21 cellular contexts compared by ENCODE assay signal in genomic region chr16:4354512-4355409, GRCh38. TPM values are rescaled to one million over a fixed set of nuclear protein-coding genes. Genes with fewer than 3 reads are reported as not detected.
A peak's percentile ranks its signal among the peaks of the same experiment; 100 is the strongest.
DNase-seq lines count a peak whose midpoint lies in the region; ATAC-seq and TF ChIP-seq lines count a peak whose summit lies in the region.
"Had no signal": no experiment of that assay in that cellular context is flagged by ENCODE, and none has a peak within 500 bp of the region (broad histone marks: within the 10 kb centered on the region; RNA-seq: fewer than 3 reads in every experiment).

No MANE protein-coding gene starts in this region.

- H3K9me3 Mint-ChIP-seq in activated naive CD4-positive, alpha-beta T cell treated with anti-CD3 and anti-CD28 coated beads for 36 hours: no peaks in the 10 kb centered on the region
- no peaks in the 10 kb centered on the region for H3K9me3 Mint-ChIP-seq in endodermal cell
- no peaks in the 10 kb centered on the region for H3K9me3 Mint-ChIP-seq in stimulated activated naive B cell treated with anti-CD40 and anti-IgM and Interleukin-4, amounts not matched to agents 10 μg/mL and 1 μg/mL and 100 μg/mL, for 72 hours
- H3K9me3 Mint-ChIP-seq: IgD-negative memory B cell had no signal

- intact Hi-C loops in activated naive CD4-positive, alpha-beta T cell treated with anti-CD3 and anti-CD28 coated beads for 36 hours (cut with micrococcal nuclease): loop anchor here (5.0 to 10.0 kb wide), 3 partner anchors 183 to 603 kb away; partner anchors contain the start of genes CDIP1, SEC14L5 and UBALD1

- H3K27me3 ChIP-seq in endodermal cell (ENCODE audit: control insufficient read depth, insufficient read depth, low read length, poor library complexity, severe bottlenecking): no peaks in the 10 kb centered on the region
- H3K27me3 ChIP-seq: BE2C, SJCRH30 had no signal

- no peaks in the 10 kb centered on the region for H3K27me3 Mint-ChIP-seq in activated naive CD4-positive, alpha-beta T cell treated with anti-CD3 and anti-CD28 coated beads for 36 hours (ENCODE audit: low read depth)
- H3K27me3 Mint-ChIP-seq in T-helper 17 cell (no peaks in the 10 kb centered on the region), endodermal cell (ENCODE audit: insufficient read depth) (no peaks in the 10 kb centered on the region)
- no peaks in the 10 kb centered on the region for H3K27me3 Mint-ChIP-seq in stimulated activated naive B cell treated with anti-CD40 and anti-IgM and Interleukin-4, amounts not matched to agents 10 μg/mL and 1 μg/mL and 100 μg/mL, for 72 hours
- H3K27me3 Mint-ChIP-seq: IgD-negative memory B cell had no signal

- H3K9ac ChIP-seq in endodermal cell (ENCODE audit: extremely low read depth, low read length, poor library complexity, severe bottlenecking): no peak overlapping the region

- H3K27ac ChIP-seq in endodermal cell (ENCODE audit: low read depth, low read length): no peak overlapping the region
- H3K27ac ChIP-seq: PC-9, SJCRH30 had no signal

- peak overlapping the region; percentile 36 for H3K27ac Mint-ChIP-seq in activated naive CD4-positive, alpha-beta T cell treated with anti-CD3 and anti-CD28 coated beads for 36 hours
- H3K27ac Mint-ChIP-seq in T-helper 17 cell (peak overlapping the region; percentile 77), endodermal cell (peak overlapping the region; percentile 17)
- peak overlapping the region; percentile 25 for H3K27ac Mint-ChIP-seq in stimulated activated naive B cell treated with anti-CD40 and anti-IgM and Interleukin-4, amounts not matched to agents 10 μg/mL and 1 μg/mL and 100 μg/mL, for 72 hours

- CTCF ChIA-PET in activated naive CD4-positive, alpha-beta T cell treated with anti-CD3 and anti-CD28 coated beads for 36 hours (lab: Charles Lee): interaction anchor here (1.4 kb wide), 1 partner anchor 48 kb away, joined by 5 read pairs; no protein-coding TSS in a partner anchor

- DNase-seq in activated naive CD4-positive, alpha-beta T cell treated with anti-CD3 and anti-CD28 coated beads for 36 hours: no peak
- no peak for DNase-seq in activated naive CD4-positive, alpha-beta T cell treated with Interleukin-2 at 50 U/mL for 16 hours
- no peak for DNase-seq in T-helper 17 cell
- no peak for DNase-seq in endodermal cell
- no peak for DNase-seq in stimulated activated naive B cell treated with anti-CD40 and anti-IgM and Interleukin-4, amounts not matched to agents 10 μg/mL and 1 μg/mL and 100 μg/mL, for 72 hours
- DNase-seq: 8988T, ACHN, BE2C, H7, NCI-H1048, NCI-H1417, NCI-H1694, NCI-H2029 treated with DMSO at 0.1 percent for 48 hours, NCI-H446 treated with DMSO at 0.1 percent for 48 hours, NCI-H526, PC-9, SJCRH30 had no signal

- H3K4me3 Mint-ChIP-seq in activated naive CD4-positive, alpha-beta T cell treated with anti-CD3 and anti-CD28 coated beads for 36 hours: no peak overlapping the region
- H3K4me3 Mint-ChIP-seq in T-helper 17 cell (peak overlapping the region; percentile 31), endodermal cell (no peak overlapping the region)
- no peak overlapping the region for H3K4me3 Mint-ChIP-seq in stimulated activated naive B cell treated with anti-CD40 and anti-IgM and Interleukin-4, amounts not matched to agents 10 μg/mL and 1 μg/mL and 100 μg/mL, for 72 hours

- peaks cover 14% of the 10 kb centered on the region for H3K4me1 Mint-ChIP-seq in activated naive CD4-positive, alpha-beta T cell treated with anti-CD3 and anti-CD28 coated beads for 36 hours (ENCODE audit: low read depth)
- H3K4me1 Mint-ChIP-seq in T-helper 17 cell (peaks cover 10% of the 10 kb centered on the region), endodermal cell (peaks cover 4% of the 10 kb centered on the region)
- H3K4me1 Mint-ChIP-seq in stimulated activated naive B cell treated with anti-CD40 and anti-IgM and Interleukin-4, amounts not matched to agents 10 μg/mL and 1 μg/mL and 100 μg/mL, for 72 hours: peaks cover 0 to 7% of the 10 kb centered on the region in 2 donors

- no peaks in the 10 kb centered on the region for H3K4me1 ChIP-seq in endodermal cell (ENCODE audit: control insufficient read depth, insufficient read depth, low read length)

- no peak for TF ChIP-seq CTCF in endodermal cell (conservative IDR thresholded peaks at IDR 0.05)

- 97 to 98% methylated on average over 13 to 19 of the region's 20 CpGs for WGBS in endodermal cell (ENCODE audit: insufficient coverage in 1 of 2, insufficient read length in 1 of 2), 2 experiments

- no peaks in the 10 kb centered on the region for H3K9me3 ChIP-seq in T-helper 17 cell (ENCODE audit: control insufficient read depth, low read length, poor library complexity, severe bottlenecking)
- H3K9me3 ChIP-seq in endodermal cell (ENCODE audit: control insufficient read depth, low read length): no peaks in the 10 kb centered on the region
- H3K9me3 ChIP-seq: BE2C, SJCRH30 had no signal

- ATAC-seq in T-helper 17 cell (no peak), HG03571 (IDR thresholded peaks at IDR 0.05; ENCODE audit: unreplicated experiment) (no peak), HG03460 (IDR thresholded peaks at IDR 0.05; ENCODE audit: unreplicated experiment) (no peak)
- ATAC-seq in stimulated activated naive B cell treated with anti-CD40 and anti-IgM and Interleukin-4, amounts not matched to agents 10 μg/mL and 1 μg/mL and 100 μg/mL, for 72 hours (replicated peaks): no peak
- ATAC-seq: Right ventricle myocardium inferior had no signal

- H3K36me3 Mint-ChIP-seq in activated naive CD4-positive, alpha-beta T cell treated with anti-CD3 and anti-CD28 coated beads for 36 hours (ENCODE audit: low read depth): peaks cover 9% of the 10 kb centered on the region
- H3K36me3 Mint-ChIP-seq in T-helper 17 cell (ENCODE audit: low read depth) (peaks cover 6% of the 10 kb centered on the region), endodermal cell (ENCODE audit: low read depth) (peaks cover 2% of the 10 kb centered on the region)
- peaks cover 22 to 26% of the 10 kb centered on the region in 2 donors for H3K36me3 Mint-ChIP-seq in stimulated activated naive B cell treated with anti-CD40 and anti-IgM and Interleukin-4, amounts not matched to agents 10 μg/mL and 1 μg/mL and 100 μg/mL, for 72 hours
- H3K36me3 Mint-ChIP-seq: IgD-negative memory B cell had no signal

- no peaks in the 10 kb centered on the region for H3K36me3 ChIP-seq in endodermal cell (ENCODE audit: control insufficient read depth, insufficient read depth, low read length)

- H3K4me3 ChIP-seq in endodermal cell (ENCODE audit: low read length): no peak overlapping the region
- H3K4me3 ChIP-seq: PC-9, SJCRH30 had no signal

RNA-seq across cellular contexts. Expression of gene PAM16, which starts 3.6 kb away (rescaled TPM):
- 10 to 100 TPM; 67.8 to 71.3 TPM for total RNA-seq in activated naive CD4-positive, alpha-beta T cell treated with anti-CD3 and anti-CD28 coated beads for 36 hours
- total RNA-seq in T-helper 17 cell: 10 to 100 TPM; 32.3 to 41.4 TPM
- 10 to 100 TPM; 57.7 to 66.2 TPM for total RNA-seq in endodermal cell
- 57.2 TPM for polyA plus RNA-seq in endodermal cell (2013, experiment 1 of 2)
- 62.4 TPM for polyA plus RNA-seq in endodermal cell (2013, experiment 2 of 2)

RNA-seq across cellular contexts. Expression of gene VASN, which starts 16.9 kb away (rescaled TPM):
- total RNA-seq in activated naive CD4-positive, alpha-beta T cell treated with anti-CD3 and anti-CD28 coated beads for 36 hours: not detected
- under 1 TPM; 0.55 to 0.57 TPM for total RNA-seq in T-helper 17 cell
- 10 to 100 TPM; 10.4 to 12.1 TPM for total RNA-seq in endodermal cell
- polyA plus RNA-seq in endodermal cell (2013, experiment 1 of 2): 11.5 TPM
- polyA plus RNA-seq in endodermal cell (2013, experiment 2 of 2): 11.6 TPM

RNA-seq across cellular contexts. Expression of gene GLIS2, which starts 38.9 kb away (rescaled TPM):
- total RNA-seq in activated naive CD4-positive, alpha-beta T cell treated with anti-CD3 and anti-CD28 coated beads for 36 hours: under 1 TPM; 0.12 to 0.24 TPM
- under 1 TPM; 0.10 to 0.29 TPM for total RNA-seq in T-helper 17 cell
- total RNA-seq in endodermal cell: 10 to 100 TPM in 1 of 2 donors, 1 to 10 TPM in 1; 9.1 to 13.2 TPM
- polyA plus RNA-seq in endodermal cell (2013, experiment 1 of 2): 16.6 TPM
- polyA plus RNA-seq in endodermal cell (2013, experiment 2 of 2): 15.6 TPM
- polyA plus RNA-seq: IgD-negative memory B cell had no signal

Comparison
In these comparisons a context has a peak if more than half of its experiments do, and no peak if none do; other contexts are left out.
1. H3K27ac Mint-ChIP-seq: peak in every context shown above with its lines; median percentile 77 in T-helper 17 cell; 36 in activated naive CD4-positive, alpha-beta T cell treated with anti-CD3 and anti-CD28 coated beads for 36 hours; 25 in stimulated activated naive B cell treated with anti-CD40 and anti-IgM and Interleukin-4, amounts not matched to agents 10 μg/mL and 1 μg/mL and 100 μg/mL, for 72 hours; 17 in endodermal cell.
2. RNA of gene VASN, which starts 16.9 kb away (total RNA-seq): 10.4 to 12.1 TPM in endodermal cell; 0.55 to 0.57 TPM in T-helper 17 cell and not detected in activated naive CD4-positive, alpha-beta T cell treated with anti-CD3 and anti-CD28 coated beads for 36 hours; every median in the first group is over 4 times any median in the second.
3. RNA of gene GLIS2, which starts 38.9 kb away (total RNA-seq): 9.1 to 13.2 TPM in endodermal cell; 0.10 to 0.29 TPM in T-helper 17 cell and 0.12 to 0.24 TPM in activated naive CD4-positive, alpha-beta T cell treated with anti-CD3 and anti-CD28 coated beads for 36 hours; every median in the first group is over 4 times any median in the second.